ENCODE assay signal across 10 cellular contexts in the genomic region with DNA sequence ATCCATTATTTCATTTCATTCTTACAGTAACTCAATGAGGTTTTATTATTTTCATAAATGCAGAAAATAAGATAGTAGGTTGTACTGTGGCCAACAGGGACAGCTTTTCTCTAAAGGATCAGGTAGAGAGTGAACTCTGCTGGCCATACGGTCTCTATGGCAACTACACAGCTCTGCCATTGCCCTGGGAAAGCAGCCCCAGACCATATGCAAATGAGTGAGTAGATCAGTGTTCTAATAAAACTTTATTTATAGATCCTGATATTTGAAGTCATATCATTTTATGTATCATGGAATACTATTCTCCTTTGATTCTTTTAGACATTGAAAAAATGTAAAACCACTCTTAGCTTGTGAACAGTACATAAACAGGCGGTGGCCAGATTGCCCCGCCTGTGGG.
A peak's percentile ranks its signal among the peaks of the same experiment; 100 is the strongest.
DNase-seq lines count a peak whose midpoint lies in the region; ATAC-seq and TF ChIP-seq lines count a peak whose summit lies in the region.
"Had no signal": no experiment of that assay in that cellular context is flagged by ENCODE, and none has a peak within 500 bp of the region (broad histone marks: within the 10 kb centered on the region; RNA-seq: fewer than 3 reads in every experiment).

No MANE protein-coding gene starts in this region.

- H3K27me3 ChIP-seq in colonic mucosa (no peaks in the 10 kb centered on the region), mucosa of stomach (ENCODE audit: control insufficient read depth, insufficient read depth, low read length) (no peaks in the 10 kb centered on the region), vagina (no peaks in the 10 kb centered on the region), endodermal cell (ENCODE audit: control insufficient read depth, insufficient read depth, low read length, poor library complexity, severe bottlenecking) (no peaks in the 10 kb centered on the region)

- no peaks in the 10 kb centered on the region for H3K4me1 ChIP-seq in colonic mucosa
- H3K4me1 ChIP-seq in mucosa of stomach (ENCODE audit: control insufficient read depth, insufficient read depth, low read length), result peaks cover 18% of the 10 kb centered on the region
- peaks cover 25% of the 10 kb centered on the region for H3K4me1 ChIP-seq in vagina
- no peaks in the 10 kb centered on the region for H3K4me1 ChIP-seq in endodermal cell (ENCODE audit: control insufficient read depth, insufficient read depth, low read length)
- H3K4me1 ChIP-seq: Caco-2 had no signal

- H3K27me3 Mint-ChIP-seq in natural killer cell (ENCODE audit: low read depth in 2 of 2) (peaks cover 4% of the 10 kb centered on the region in 2 donors), endodermal cell (ENCODE audit: insufficient read depth) (peaks cover 17% of the 10 kb centered on the region)
- peaks cover 7 to 10% of the 10 kb centered on the region in 2 donors for H3K27me3 Mint-ChIP-seq in natural killer cell treated with Interleukin-12 subunit alpha and Interleukin-12 subunit beta and Interleukin-15 and Interleukin-18, amount 100 ng/mL, for 72 hours

- TF ChIP-seq CTCF in natural killer cell (IDR thresholded peaks at IDR 0.05) (no peak), colonic mucosa (IDR thresholded peaks at IDR 0.05) (no peak), vagina (IDR thresholded peaks at IDR 0.05) (no peak), endodermal cell (conservative IDR thresholded peaks at IDR 0.05) (no peak)

- H3K9me3 Mint-ChIP-seq in natural killer cell, result no peaks in the 10 kb centered on the region
- no peaks in the 10 kb centered on the region for H3K9me3 Mint-ChIP-seq in natural killer cell treated with Interleukin-12 subunit alpha and Interleukin-12 subunit beta and Interleukin-15 and Interleukin-18, amount 100 ng/mL, for 72 hours
- H3K9me3 Mint-ChIP-seq in endodermal cell, result no peaks in the 10 kb centered on the region

- DNase-seq in natural killer cell, result no peak
- DNase-seq in natural killer cell treated with Interleukin-12 subunit alpha and Interleukin-12 subunit beta and Interleukin-15 and Interleukin-18, amount 100 ng/mL, for 72 hours (ENCODE audit: low spot score), result no peak
- DNase-seq in colonic mucosa, result no peak
- DNase-seq in vagina (ENCODE audit: extremely low spot score in 2 of 2), result no peak
- no peak for DNase-seq in endodermal cell
- no peak for DNase-seq in NCI-H524 treated with DMSO at 0.1 percent for 48 hours (lab: John Stamatoyannopoulos, UW)
- DNase-seq in stimulated activated naive CD4-positive, alpha-beta T cell treated with Interleukin-2 at 50 U/mL for 16 hours (lab: John Stamatoyannopoulos, UW), result no peak
- DNase-seq: NCI-H510A treated with DMSO at 0.1 percent for 48 hours had no signal

- peak overlapping the region in 1 of 2 donors; percentile 64 for H3K9ac ChIP-seq in colonic mucosa (ENCODE audit: low read depth in 2 of 2, low read length in 2 of 2)
- peak overlapping the region; percentile 24 for H3K9ac ChIP-seq in mucosa of stomach (ENCODE audit: low read length)
- H3K9ac ChIP-seq in endodermal cell (ENCODE audit: extremely low read depth, low read length, poor library complexity, severe bottlenecking), result no peak overlapping the region

- 94 to 100% methylated on average over 1 to 3 of the region's 3 CpGs for WGBS in endodermal cell (ENCODE audit: insufficient coverage in 1 of 2, insufficient read length in 1 of 2), 2 experiments

- no peak for ATAC-seq in natural killer cell
- no peak for ATAC-seq in natural killer cell treated with Interleukin-12 subunit alpha and Interleukin-12 subunit beta and Interleukin-15 and Interleukin-18, amount 100 ng/mL, for 72 hours

- H3K4me3 ChIP-seq in colonic mucosa (peak overlapping the region; percentile 5), mucosa of stomach (ENCODE audit: low read length) (no peak overlapping the region), vagina (peak overlapping the region; percentile 19 to 23), endodermal cell (ENCODE audit: low read length) (no peak overlapping the region)

- intact Hi-C loops in natural killer cell (cut with micrococcal nuclease) (no loop called here), colonic mucosa (cut with DNase I) (no loop called here), vagina (cut with DNase I) (no loop called here)

- H3K4me1 Mint-ChIP-seq in natural killer cell (peaks cover 0 to 9% of the 10 kb centered on the region in 2 donors), endodermal cell (peaks cover 3% of the 10 kb centered on the region)
- H3K4me1 Mint-ChIP-seq in natural killer cell treated with Interleukin-12 subunit alpha and Interleukin-12 subunit beta and Interleukin-15 and Interleukin-18, amount 100 ng/mL, for 72 hours (ENCODE audit: low read depth in 2 of 2), result peaks cover 0 to 8% of the 10 kb centered on the region in 2 donors

- peak overlapping the region; percentile 68 for H3K4me3 Mint-ChIP-seq in natural killer cell
- H3K4me3 Mint-ChIP-seq in natural killer cell treated with Interleukin-12 subunit alpha and Interleukin-12 subunit beta and Interleukin-15 and Interleukin-18, amount 100 ng/mL, for 72 hours, result no peak overlapping the region
- H3K4me3 Mint-ChIP-seq in endodermal cell, result no peak overlapping the region

- H3K36me3 Mint-ChIP-seq in natural killer cell, result no peaks in the 10 kb centered on the region
- H3K36me3 Mint-ChIP-seq in natural killer cell treated with Interleukin-12 subunit alpha and Interleukin-12 subunit beta and Interleukin-15 and Interleukin-18, amount 100 ng/mL, for 72 hours, result no peaks in the 10 kb centered on the region
- no peaks in the 10 kb centered on the region for H3K36me3 Mint-ChIP-seq in endodermal cell (ENCODE audit: low read depth)

- no peak overlapping the region for H3K27ac Mint-ChIP-seq in natural killer cell
- H3K27ac Mint-ChIP-seq in natural killer cell treated with Interleukin-12 subunit alpha and Interleukin-12 subunit beta and Interleukin-15 and Interleukin-18, amount 100 ng/mL, for 72 hours, result no peak overlapping the region
- no peak overlapping the region for H3K27ac Mint-ChIP-seq in endodermal cell

- H3K36me3 ChIP-seq in colonic mucosa, result no peaks in the 10 kb centered on the region
- H3K36me3 ChIP-seq in mucosa of stomach (ENCODE audit: control insufficient read depth, insufficient read depth, low read length), result no peaks in the 10 kb centered on the region
- H3K36me3 ChIP-seq in vagina, result no peaks in the 10 kb centered on the region
- no peaks in the 10 kb centered on the region for H3K36me3 ChIP-seq in endodermal cell (ENCODE audit: control insufficient read depth, insufficient read depth, low read length)

- no peak for TF ChIP-seq POLR2A in vagina (IDR thresholded peaks at IDR 0.05)

- H3K27ac ChIP-seq in colonic mucosa (peak overlapping the region; percentile 10), vagina (peak overlapping the region; percentile 55), endodermal cell (ENCODE audit: low read depth, low read length) (no peak overlapping the region)

- H3K9me3 ChIP-seq in colonic mucosa (no peaks in the 10 kb centered on the region), mucosa of stomach (ENCODE audit: control insufficient read depth, low read length) (no peaks in the 10 kb centered on the region), vagina (no peaks in the 10 kb centered on the region), endodermal cell (ENCODE audit: control insufficient read depth, low read length) (no peaks in the 10 kb centered on the region)
- H3K9me3 ChIP-seq: Caco-2 had no signal

Comparison
In these comparisons a context has a peak if more than half of its experiments do, and no peak if none do; other contexts are left out.
1. H3K4me3 ChIP-seq: peak in colonic mucosa (single experiment) and vagina (2 of 2); none in mucosa of stomach (single experiment) and endodermal cell (single experiment).